In genomic region chr16:85688586-85689284, GRCh38 we compare ENCODE assay signal across 1 cellular context.
TF ChIP-seq lines count a peak whose summit lies in the region.

Gene GINS2 (minus strand): TSS chr16:85688954. CDS start chr16:85688898, 56 bp downstream.

TF ChIP-seq in K562, 482 proteins besides CTCF, POLR2A, EP300 and RAD21 (continued from another document and continues in another):
- no peak for TF ChIP-seq RERE (CRISPR knock-in tag; IDR thresholded peaks at IDR 0.05; ENCODE audit: borderline replicate concordance)
- TF ChIP-seq HDAC8 (tag; IDR thresholded peaks at IDR 0.05) = peak; percentile 32; the same call in 1 of the 2 replicates
- TF ChIP-seq ZBTB26 (CRISPR knock-in tag; IDR thresholded peaks at IDR 0.05) = no peak
- no peak for TF ChIP-seq ZBTB43 (CRISPR knock-in tag; IDR thresholded peaks at IDR 0.05)
- no peak for TF ChIP-seq HNRNPUL1 (IDR thresholded peaks at IDR 0.05; ENCODE audit: low read length)
- no peak for TF ChIP-seq BRD4 (IDR thresholded peaks at IDR 0.05)
- TF ChIP-seq ZNF24 (IDR thresholded peaks at IDR 0.05) = no peak
- no peak for TF ChIP-seq TFE3 (CRISPR knock-in tag; IDR thresholded peaks at IDR 0.05)
- no peak for TF ChIP-seq RFX7 (CRISPR knock-in tag; IDR thresholded peaks at IDR 0.05)
- no peak for TF ChIP-seq PHF21A (IDR thresholded peaks at IDR 0.05; ENCODE audit: borderline replicate concordance, low read depth)
- TF ChIP-seq CAMTA2 (CRISPR knock-in tag; conservative IDR thresholded peaks at IDR 0.05) = no peak
- TF ChIP-seq NR0B1 (IDR thresholded peaks at IDR 0.05; ENCODE audit: partially characterized antibody) = no peak
- TF ChIP-seq MAFF (IDR thresholded peaks at IDR 0.05; ENCODE audit: low read length) = no peak
- TF ChIP-seq RCOR1 (IDR thresholded peaks at IDR 0.05; ENCODE audit: borderline replicate concordance in 1 of 2, low read depth in 2 of 2, low read length in 2 of 2) = no peak
- no peak for TF ChIP-seq GTF2A2 (tag; IDR thresholded peaks at IDR 0.05)
- TF ChIP-seq HMGXB4 (CRISPR knock-in tag; IDR thresholded peaks at IDR 0.05) = no peak
- no peak for TF ChIP-seq RBM15 (IDR thresholded peaks at IDR 0.05; ENCODE audit: insufficient read depth, low read length)
- no peak for TF ChIP-seq HDAC3 (IDR thresholded peaks at IDR 0.05; ENCODE audit: borderline replicate concordance, partially characterized antibody)
- TF ChIP-seq JUND (IDR thresholded peaks at IDR 0.05; ENCODE audit: borderline replicate concordance, low read depth, low read length) = no peak
- no peak for TF ChIP-seq JUND (tag; IDR thresholded peaks at IDR 0.05; ENCODE audit: borderline replicate concordance, low read depth, low read length)
- TF ChIP-seq HDAC6 (IDR thresholded peaks at IDR 0.05; ENCODE audit: low read depth, low read length) = no peak
- peak in 1 of 2 experiments; percentile 69; a peak in 1 of 4 replicates for TF ChIP-seq TEAD1 (CRISPR knock-in tag; IDR thresholded peaks at IDR 0.05)
- TF ChIP-seq ATF6 (CRISPR knock-in tag; IDR thresholded peaks at IDR 0.05) = peak; percentile 39; the same call in 1 of the 2 replicates
- no peak for TF ChIP-seq ZNF280A (IDR thresholded peaks at IDR 0.05; ENCODE audit: low read depth, partially characterized antibody)
- TF ChIP-seq POU5F1 (IDR thresholded peaks at IDR 0.05; ENCODE audit: borderline replicate concordance, low read depth, low read length, partially characterized antibody) = no peak
- no peak for TF ChIP-seq GTF2F1 (IDR thresholded peaks at IDR 0.05; ENCODE audit: low read depth, low read length)
- no peak for TF ChIP-seq ZBTB1 (CRISPR knock-in tag; IDR thresholded peaks at IDR 0.05; ENCODE audit: borderline replicate concordance, low read depth)
- TF ChIP-seq ILK (tag; IDR thresholded peaks at IDR 0.05; ENCODE audit: borderline replicate concordance, low read depth) = no peak
- TF ChIP-seq ZBTB33 (CRISPR knock-in tag; IDR thresholded peaks at IDR 0.05) = no peak
- no peak for TF ChIP-seq ZBED1 (IDR thresholded peaks at IDR 0.05)
- TF ChIP-seq SNRNP70 (optimal IDR thresholded peaks at IDR 0.05; ENCODE audit: low read depth, low read length) = no peak
- TF ChIP-seq CCNT2 (IDR thresholded peaks at IDR 0.05; ENCODE audit: borderline replicate concordance, extremely low read depth, insufficient read length, low read depth, low read length) = peak; percentile 38
- TF ChIP-seq PHB2 (IDR thresholded peaks at IDR 0.05; ENCODE audit: low read depth) = no peak
- TF ChIP-seq ZNF277 (CRISPR knock-in tag; IDR thresholded peaks at IDR 0.05; ENCODE audit: borderline replicate concordance) = no peak
- TF ChIP-seq ELF1 (tag; IDR thresholded peaks at IDR 0.05) = peak; percentile 54; the same call in 1 of the 2 replicates
- TF ChIP-seq U2AF2 (optimal IDR thresholded peaks at IDR 0.05; ENCODE audit: low read depth, low read length) = no peak
- TF ChIP-seq BCL6 (CRISPR knock-in tag; IDR thresholded peaks at IDR 0.05) = no peak
- no peak for TF ChIP-seq ATF3 (IDR thresholded peaks at IDR 0.05)
- TF ChIP-seq ATF3 (CRISPR knock-in tag; conservative IDR thresholded peaks at IDR 0.05) = 0 out of 2 replicates have a peak, but pooled peaks have one; percentile 51
- TF ChIP-seq SRF (CRISPR knock-in tag; IDR thresholded peaks at IDR 0.05) = peak in 1 of 2 experiments; percentile 60; a peak in 2 of 4 replicates
